Comparison of ENCODE assay signal across 8 cellular contexts in genomic region chr5:139654875-139655491, GRCh38. TPM values are rescaled to one million over a fixed set of nuclear protein-coding genes. Genes with fewer than 3 reads are reported as not detected.
A peak's percentile ranks its signal among the peaks of the same experiment; 100 is the strongest.
DNase-seq lines count a peak whose midpoint lies in the region; ATAC-seq and TF ChIP-seq lines count a peak whose summit lies in the region.

No MANE protein-coding gene starts in this region.

- H3F3A ChIP-seq in smooth muscle cell (ENCODE audit: low read depth) = peaks cover 52% of the 10 kb centered on the region

- no peaks in the 10 kb centered on the region for H3K36me3 Mint-ChIP-seq in naive thymus-derived CD8-positive, alpha-beta T cell

- TF ChIP-seq CTCF in liver (IDR thresholded peaks at IDR 0.05; ENCODE audit: low read depth, low read length, missing input control) = no peak
- TF ChIP-seq CTCF in smooth muscle cell (IDR thresholded peaks at IDR 0.05; ENCODE audit: borderline replicate concordance, insufficient read depth, poor library complexity, severe bottlenecking) = no peak

- H3K79me2 ChIP-seq in smooth muscle cell (ENCODE audit: low read depth) = peaks cover 91% of the 10 kb centered on the region

- peak overlapping the region in 2 of 10 donors; percentile 45 to 66 for H3K27ac Mint-ChIP-seq in naive thymus-derived CD8-positive, alpha-beta T cell

- H3K4me1 ChIP-seq in liver (ENCODE audit: control insufficient read depth in 4 of 4, insufficient read depth in 4 of 4, low read length in 3 of 4) (peaks cover 59 to 92% (median 82%) of the 10 kb centered on the region in 4 donors), smooth muscle cell (ENCODE audit: low read depth) (peaks cover 75% of the 10 kb centered on the region)

- peak overlapping the region; percentile 79 to 96 for H3K27ac ChIP-seq in liver (ENCODE audit: low read depth in 1 of 2, low read length in 2 of 2)
- H3K27ac ChIP-seq in smooth muscle cell (ENCODE audit: low read depth) = peak overlapping the region; percentile 99

- DNase-seq in G401 (ENCODE audit: low spot score) = peak; percentile 48
- DNase-seq in astrocyte of the hippocampus (ENCODE audit: low read depth, low spot score) = peak; percentile 50
- DNase-seq in smooth muscle cell (lab: John Stamatoyannopoulos, UW; ENCODE audit: unreplicated experiment) = no peak
- DNase-seq in naive thymus-derived CD8-positive, alpha-beta T cell = no peak

- H3K27me3 ChIP-seq in liver (ENCODE audit: control insufficient read depth in 4 of 4, insufficient read depth in 4 of 4, low read length in 3 of 4) = no peaks in the 10 kb centered on the region
- H3K27me3 ChIP-seq in smooth muscle cell (ENCODE audit: low read depth) = no peaks in the 10 kb centered on the region

- POLR2A ChIA-PET in naive thymus-derived CD8-positive, alpha-beta T cell (lab: Charles Lee) = interaction anchor here (0.8 to 0.9 kb wide), 2 partner anchors 12 to 16 kb away, joined by 3 read pairs; no protein-coding TSS in a partner anchor

- peaks cover 92% of the 10 kb centered on the region for H4K20me1 ChIP-seq in smooth muscle cell (ENCODE audit: low read depth)

- no peak for ATAC-seq in naive thymus-derived CD8-positive, alpha-beta T cell
- no peak for ATAC-seq in HG02852 (IDR thresholded peaks at IDR 0.05; ENCODE audit: unreplicated experiment)
- ATAC-seq in GM18517 (IDR thresholded peaks at IDR 0.05; ENCODE audit: unreplicated experiment) = no peak
- no peak for ATAC-seq in GM21515 (IDR thresholded peaks at IDR 0.05; ENCODE audit: unreplicated experiment)

- H3K9ac ChIP-seq in liver (ENCODE audit: low read depth in 1 of 2, low read length in 2 of 2) = no peak overlapping the region
- H3K9ac ChIP-seq in smooth muscle cell (ENCODE audit: low read depth) = peak overlapping the region; percentile 72

- peak overlapping the region; percentile 97 for H3K4me2 ChIP-seq in smooth muscle cell

- H3K4me1 Mint-ChIP-seq in naive thymus-derived CD8-positive, alpha-beta T cell = peaks cover 31 to 88% (median 61%) of the 10 kb centered on the region in 4 donors

- peaks cover 8 to 46% (median 27%) of the 10 kb centered on the region in 5 donors for H3K27me3 Mint-ChIP-seq in naive thymus-derived CD8-positive, alpha-beta T cell

- peak overlapping the region in 1 of 3 donors; percentile 20 for H3K4me3 ChIP-seq in liver (ENCODE audit: low read depth in 1 of 3, low read length in 3 of 3)
- H3K4me3 ChIP-seq in smooth muscle cell = peak overlapping the region; percentile 25

- H2AFZ ChIP-seq in smooth muscle cell (ENCODE audit: low read depth) = no peak overlapping the region

- no peak overlapping the region for H3K4me3 Mint-ChIP-seq in naive thymus-derived CD8-positive, alpha-beta T cell

- no peaks in the 10 kb centered on the region for H3K9me3 Mint-ChIP-seq in naive thymus-derived CD8-positive, alpha-beta T cell

- H3K36me3 ChIP-seq in liver (ENCODE audit: control insufficient read depth in 4 of 4, insufficient read depth in 3 of 4, low read depth in 1 of 4, low read length in 3 of 4) = no peaks in the 10 kb centered on the region
- no peaks in the 10 kb centered on the region for H3K36me3 ChIP-seq in smooth muscle cell (ENCODE audit: low read depth)

- in situ Hi-C loops in G401 (cut with HindIII; ENCODE audit: low sequenced_read_pairs) = no loop called here

- no peak for TF ChIP-seq RAD21 in liver (IDR thresholded peaks at IDR 0.05)

- no peaks in the 10 kb centered on the region for H3K9me3 ChIP-seq in liver (ENCODE audit: control insufficient read depth in 4 of 4, low read length in 3 of 4)
- no peaks in the 10 kb centered on the region for H3K9me3 ChIP-seq in smooth muscle cell (replicated peaks; ENCODE audit: low read depth)

- 43% methylated on average over 13 of the region's 13 CpGs for WGBS in liver
- 31% methylated on average over 10 of the region's 13 CpGs for WGBS in smooth muscle cell (ENCODE audit: low lambda C conversion rate)

TF ChIP-seq in liver, 16 proteins besides CTCF, POLR2A, EP300 and RAD21:
- no peak for TF ChIP-seq SP1 (IDR thresholded peaks at IDR 0.05)
- no peak for TF ChIP-seq RXRA (IDR thresholded peaks at IDR 0.05)
- no peak for TF ChIP-seq YY1 (IDR thresholded peaks at IDR 0.05)

RNA-seq across cellular contexts. Expression of gene CXXC5, which starts 6.8 kb away (rescaled TPM):
- 280 and 322 TPM in 2 replicates for total RNA-seq in G401 (2014; rRNA removed; shearing (Covaris generic))
- total RNA-seq in liver = 10 to 100 TPM; 59.1 to 78.6 TPM
- 10 to 100 TPM; 40.6 to 70.0 TPM for polyA plus RNA-seq in liver
- 85.5 and 103 TPM in 2 replicates for total RNA-seq in smooth muscle cell
- polyA plus RNA-seq in smooth muscle cell = 139 and 175 TPM in 2 replicates
- total RNA-seq in naive thymus-derived CD8-positive, alpha-beta T cell = 1 to 10 TPM; 6.8 to 8.3 TPM
- polyA plus RNA-seq in naive thymus-derived CD8-positive, alpha-beta T cell = 10 to 100 TPM in 1 of 3 donors, 1 to 10 TPM in 2; 2.6 to 24.6 (median 3.7) TPM

Comparison
In these comparisons a context has a peak if more than half of its experiments do, and no peak if none do; other contexts are left out.
1. DNase-seq: peak in G401 (single experiment) and astrocyte of the hippocampus (single experiment); none in smooth muscle cell (single experiment) and naive thymus-derived CD8-positive, alpha-beta T cell (0 of 10).